ENCODE assay signal across 1 cellular context in the genomic region with DNA sequence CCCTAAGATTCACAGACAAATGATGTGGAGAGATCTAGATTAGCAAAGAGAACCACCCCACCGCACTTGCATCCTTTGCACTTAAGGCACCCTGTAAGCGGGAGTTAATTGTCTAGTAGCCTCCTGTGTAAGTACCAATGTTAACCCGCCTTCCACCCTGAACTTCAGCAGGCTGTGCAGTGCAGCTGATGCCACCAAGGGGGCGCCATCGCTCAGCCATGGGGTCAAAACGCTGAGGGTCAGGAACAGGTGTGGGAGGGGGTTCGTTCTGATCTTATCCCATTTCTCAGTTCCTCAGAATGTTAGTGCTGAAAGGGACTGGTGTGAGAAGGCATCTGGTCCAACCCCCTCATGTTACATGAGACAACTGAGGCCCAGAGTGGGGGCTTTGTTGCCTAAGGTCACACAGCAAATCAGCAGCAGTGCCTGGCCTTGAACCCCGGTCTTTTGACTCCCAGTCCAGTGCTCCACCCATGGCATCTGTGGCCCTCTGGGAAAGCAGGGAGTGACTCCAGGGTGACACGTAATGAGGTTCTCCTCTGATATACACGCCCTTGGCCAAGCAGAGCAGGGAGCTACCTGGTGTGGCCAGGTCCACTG.
TF ChIP-seq lines count a peak whose summit lies in the region.

No MANE protein-coding gene starts in this region.

TF ChIP-seq in HepG2, 621 proteins besides CTCF, POLR2A, EP300 and RAD21:
- TF ChIP-seq, protein P1, sequence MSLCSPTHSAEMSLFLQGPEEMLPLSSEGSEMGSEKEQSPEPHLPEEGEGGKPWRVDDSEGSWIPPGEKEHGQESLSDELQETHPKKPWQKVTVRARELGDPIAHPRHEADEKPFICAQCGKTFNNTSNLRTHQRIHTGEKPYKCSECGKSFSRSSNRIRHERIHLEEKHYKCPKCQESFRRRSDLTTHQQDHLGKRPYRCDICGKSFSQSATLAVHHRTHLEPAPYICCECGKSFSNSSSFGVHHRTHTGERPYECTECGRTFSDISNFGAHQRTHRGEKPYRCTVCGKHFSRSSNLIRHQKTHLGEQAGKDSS (CRISPR knock-in tag; IDR thresholded peaks at IDR 0.05; ENCODE audit: borderline replicate concordance, low read depth) = peak; percentile 75; the same call in 1 of the 2 replicates
- TF ChIP-seq ZNF768 (CRISPR knock-in tag; IDR thresholded peaks at IDR 0.05) = peak; percentile 92
- TF ChIP-seq ZMYM3 (CRISPR knock-in tag; IDR thresholded peaks at IDR 0.05) = 0 out of 2 replicates have a peak, but pooled peaks have one; percentile 11
- TF ChIP-seq TEF (CRISPR knock-in tag; IDR thresholded peaks at IDR 0.05) = no peak
- TF ChIP-seq, protein P2, sequence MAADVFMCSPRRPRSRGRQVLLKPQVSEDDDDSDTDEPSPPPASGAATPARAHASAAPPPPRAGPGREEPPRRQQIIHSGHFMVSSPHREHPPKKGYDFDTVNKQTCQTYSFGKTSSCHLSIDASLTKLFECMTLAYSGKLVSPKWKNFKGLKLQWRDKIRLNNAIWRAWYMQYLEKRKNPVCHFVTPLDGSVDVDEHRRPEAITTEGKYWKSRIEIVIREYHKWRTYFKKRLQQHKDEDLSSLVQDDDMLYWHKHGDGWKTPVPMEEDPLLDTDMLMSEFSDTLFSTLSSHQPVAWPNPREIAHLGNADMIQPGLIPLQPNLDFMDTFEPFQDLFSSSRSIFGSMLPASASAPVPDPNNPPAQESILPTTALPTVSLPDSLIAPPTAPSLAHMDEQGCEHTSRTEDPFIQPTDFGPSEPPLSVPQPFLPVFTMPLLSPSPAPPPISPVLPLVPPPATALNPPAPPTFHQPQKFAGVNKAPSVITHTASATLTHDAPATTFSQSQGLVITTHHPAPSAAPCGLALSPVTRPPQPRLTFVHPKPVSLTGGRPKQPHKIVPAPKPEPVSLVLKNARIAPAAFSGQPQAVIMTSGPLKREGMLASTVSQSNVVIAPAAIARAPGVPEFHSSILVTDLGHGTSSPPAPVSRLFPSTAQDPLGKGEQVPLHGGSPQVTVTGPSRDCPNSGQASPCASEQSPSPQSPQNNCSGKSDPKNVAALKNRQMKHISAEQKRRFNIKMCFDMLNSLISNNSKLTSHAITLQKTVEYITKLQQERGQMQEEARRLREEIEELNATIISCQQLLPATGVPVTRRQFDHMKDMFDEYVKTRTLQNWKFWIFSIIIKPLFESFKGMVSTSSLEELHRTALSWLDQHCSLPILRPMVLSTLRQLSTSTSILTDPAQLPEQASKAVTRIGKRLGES (CRISPR knock-in tag; IDR thresholded peaks at IDR 0.05; ENCODE audit: borderline replicate concordance) = no peak
